ENCODE assay signal across 8 cellular contexts in genomic region chr2:232901711-232902578, GRCh38. TPM values are rescaled to one million over a fixed set of nuclear protein-coding genes. Genes with fewer than 3 reads are reported as not detected.
DNase-seq lines count a peak whose midpoint lies in the region; ATAC-seq and TF ChIP-seq lines count a peak whose summit lies in the region.

No MANE protein-coding gene starts in this region.

- H3K36me3 ChIP-seq in spleen, result no peaks in the 10 kb centered on the region

- TF ChIP-seq CTCF in coronary artery (IDR thresholded peaks at IDR 0.05) (no peak), spleen (IDR thresholded peaks at IDR 0.05 in 8 of 11, conservative IDR thresholded peaks at IDR 0.05 in 3 of 11) (no peak)

- no peak for ATAC-seq in HG02970 (IDR thresholded peaks at IDR 0.05; ENCODE audit: low FRiP score, unreplicated experiment)
- ATAC-seq in left colon, result no peak

- intact Hi-C loops in left colon (cut with DNase I, micrococcal nuclease) (no loop called here), spleen (cut with DNase I; ENCODE audit: low total_unique reads) (no loop called here)

- no peak overlapping the region for H3K27ac ChIP-seq in coronary artery
- peak overlapping the region in 1 of 8 donors; percentile 57 for H3K27ac ChIP-seq in spleen

- H3K9me3 ChIP-seq in spleen, result no peaks in the 10 kb centered on the region

- DNase-seq in GDM1 (lab: John Stamatoyannopoulos, UW), result peak; percentile 62
- DNase-seq in NOMO-1 (lab: John Stamatoyannopoulos, UW; ENCODE audit: unreplicated experiment in 2 of 2), result peak; percentile 73 to 84
- peak; percentile 60 for DNase-seq in coronary artery (ENCODE audit: low spot score)
- DNase-seq in renal cortical epithelial cell (ENCODE audit: low read depth), result peak; percentile 90
- DNase-seq in left colon, result no peak
- no peak for DNase-seq in spleen
- no peak for DNase-seq in activated effector memory CD4-positive, alpha-beta T cell treated with Interleukin-2 at 50 U/mL for 16 hours

- 72 to 81% (median 74%) methylated on average over 28 of the region's 28 CpGs for WGBS in spleen, 5 donors

- H3K4me1 ChIP-seq in spleen, result peaks cover 0 to 12% (median 5%) of the 10 kb centered on the region in 6 donors

- no peak for TF ChIP-seq POLR2A in spleen (IDR thresholded peaks at IDR 0.05)

- no peak overlapping the region for H3K4me3 ChIP-seq in coronary artery
- H3K4me3 ChIP-seq in spleen, result no peak overlapping the region

- H3K27me3 ChIP-seq in spleen (replicated peaks in 1 of 7), result peaks cover 0 to 20% (median 0%) of the 10 kb centered on the region in 7 donors

RNA-seq across cellular contexts. Expression of gene SNORC, which starts 31.9 kb away (rescaled TPM):
- 0.69 and 2.1 TPM in 2 replicates for total RNA-seq in renal cortical epithelial cell
- total RNA-seq in left colon, result 10 to 100 TPM; 35.0 to 38.2 TPM
- 1 to 10 TPM in 5 of 7 donors, under 1 TPM in 2; 0.68 to 2.9 (median 1.2) TPM for total RNA-seq in spleen
- 1 to 10 TPM in 2 of 3 donors, under 1 TPM in 1; 0.94 to 5.1 (median 1.7) TPM for polyA plus RNA-seq in spleen

Comparison
In these comparisons a context has a peak if more than half of its experiments do, and no peak if none do; other contexts are left out.
1. DNase-seq: peak in GDM1 (single experiment), NOMO-1 (2 of 2), coronary artery (single experiment) and renal cortical epithelial cell (single experiment); none in left colon (0 of 2), spleen (single experiment) and activated effector memory CD4-positive, alpha-beta T cell treated with Interleukin-2 at 50 U/mL for 16 hours (single experiment).
2. RNA of gene SNORC, which starts 31.9 kb away (total RNA-seq): 35.0 to 38.2 TPM in left colon; 0.69 to 2.1 TPM in renal cortical epithelial cell and 0.68 to 2.9 TPM in spleen; every median in the first group is over 4 times any median in the second.